1 cellular context compared by ENCODE assay signal in genomic region chr17:59311051-59311468, GRCh38.
TF ChIP-seq lines count a peak whose summit lies in the region.

No MANE protein-coding gene starts in this region.

TF ChIP-seq in H1, 55 proteins besides CTCF, POLR2A, EP300 and RAD21 (continued from another document):
- TF ChIP-seq ATF3 (IDR thresholded peaks at IDR 0.05; ENCODE audit: insufficient read depth, low read depth, low read length) = no peak
- TF ChIP-seq SRF (IDR thresholded peaks at IDR 0.05; ENCODE audit: low read depth, low read length) = no peak
- TF ChIP-seq GABPA (IDR thresholded peaks at IDR 0.05; ENCODE audit: borderline replicate concordance, insufficient read depth, low read length) = no peak
- TF ChIP-seq CTBP2 (IDR thresholded peaks at IDR 0.05; ENCODE audit: borderline replicate concordance, insufficient read depth, insufficient read length, low read length) = no peak
- TF ChIP-seq GTF2F1 (IDR thresholded peaks at IDR 0.05; ENCODE audit: borderline replicate concordance, low read depth, low read length) = no peak
- TF ChIP-seq CEBPB (IDR thresholded peaks at IDR 0.05; ENCODE audit: low read depth, low read length) = no peak
- TF ChIP-seq KDM4A (IDR thresholded peaks at IDR 0.05; ENCODE audit: low read depth, low read length, severe bottlenecking) = no peak
- TF ChIP-seq FOSL1 (IDR thresholded peaks at IDR 0.05; ENCODE audit: insufficient read depth, low read depth, low read length) = no peak
- no peak for TF ChIP-seq PHF8 (conservative IDR thresholded peaks at IDR 0.05; ENCODE audit: low read depth, low read length)
- TF ChIP-seq E2F6 (IDR thresholded peaks at IDR 0.05) = no peak
